2 cellular contexts compared by ENCODE assay signal in the genomic region with DNA sequence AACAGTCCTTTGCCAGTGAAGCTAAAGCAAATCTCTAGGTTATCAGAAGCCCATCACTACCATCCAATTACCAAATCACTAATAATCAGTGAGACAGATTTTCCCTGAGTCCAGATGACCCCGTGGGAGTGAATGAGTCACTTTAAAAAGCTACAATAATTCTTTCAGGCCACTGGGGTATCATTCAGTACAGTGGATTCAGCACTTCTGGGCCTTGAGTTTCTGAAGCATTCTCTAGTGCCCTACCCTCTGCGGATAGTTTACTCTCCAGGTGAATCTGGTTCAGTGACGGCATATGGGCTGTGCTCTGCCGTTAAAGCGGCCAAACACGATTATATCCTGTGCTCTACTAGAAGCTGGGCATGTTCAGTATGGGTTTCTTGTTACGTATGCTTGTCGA.
TF ChIP-seq lines count a peak whose summit lies in the region.

No MANE protein-coding gene starts in this region.

TF ChIP-seq in HCT116, 20 proteins besides CTCF, POLR2A, EP300 and RAD21:
- TF ChIP-seq FOSL1 (IDR thresholded peaks at IDR 0.05; ENCODE audit: low read depth) (0 out of 2 replicates have a peak, but pooled peaks have one; percentile 13), EZH2 (IDR thresholded peaks at IDR 0.05) (no peak), EGR1 (IDR thresholded peaks at IDR 0.05; ENCODE audit: low read depth) (peak; percentile 43; the same call in 1 of the 2 replicates)
- TF ChIP-seq, protein P1, sequence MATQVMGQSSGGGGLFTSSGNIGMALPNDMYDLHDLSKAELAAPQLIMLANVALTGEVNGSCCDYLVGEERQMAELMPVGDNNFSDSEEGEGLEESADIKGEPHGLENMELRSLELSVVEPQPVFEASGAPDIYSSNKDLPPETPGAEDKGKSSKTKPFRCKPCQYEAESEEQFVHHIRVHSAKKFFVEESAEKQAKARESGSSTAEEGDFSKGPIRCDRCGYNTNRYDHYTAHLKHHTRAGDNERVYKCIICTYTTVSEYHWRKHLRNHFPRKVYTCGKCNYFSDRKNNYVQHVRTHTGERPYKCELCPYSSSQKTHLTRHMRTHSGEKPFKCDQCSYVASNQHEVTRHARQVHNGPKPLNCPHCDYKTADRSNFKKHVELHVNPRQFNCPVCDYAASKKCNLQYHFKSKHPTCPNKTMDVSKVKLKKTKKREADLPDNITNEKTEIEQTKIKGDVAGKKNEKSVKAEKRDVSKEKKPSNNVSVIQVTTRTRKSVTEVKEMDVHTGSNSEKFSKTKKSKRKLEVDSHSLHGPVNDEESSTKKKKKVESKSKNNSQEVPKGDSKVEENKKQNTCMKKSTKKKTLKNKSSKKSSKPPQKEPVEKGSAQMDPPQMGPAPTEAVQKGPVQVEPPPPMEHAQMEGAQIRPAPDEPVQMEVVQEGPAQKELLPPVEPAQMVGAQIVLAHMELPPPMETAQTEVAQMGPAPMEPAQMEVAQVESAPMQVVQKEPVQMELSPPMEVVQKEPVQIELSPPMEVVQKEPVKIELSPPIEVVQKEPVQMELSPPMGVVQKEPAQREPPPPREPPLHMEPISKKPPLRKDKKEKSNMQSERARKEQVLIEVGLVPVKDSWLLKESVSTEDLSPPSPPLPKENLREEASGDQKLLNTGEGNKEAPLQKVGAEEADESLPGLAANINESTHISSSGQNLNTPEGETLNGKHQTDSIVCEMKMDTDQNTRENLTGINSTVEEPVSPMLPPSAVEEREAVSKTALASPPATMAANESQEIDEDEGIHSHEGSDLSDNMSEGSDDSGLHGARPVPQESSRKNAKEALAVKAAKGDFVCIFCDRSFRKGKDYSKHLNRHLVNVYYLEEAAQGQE (IDR thresholded peaks at IDR 0.05; ENCODE audit: low read depth), result no peak

TF ChIP-seq in K562, 482 proteins besides CTCF, POLR2A, EP300 and RAD21:
- TF ChIP-seq GTF2A2 (tag; IDR thresholded peaks at IDR 0.05) (no peak), EGR1 (conservative IDR thresholded peaks at IDR 0.05) (0 out of 2 replicates have a peak, but pooled peaks have one; percentile 9), TAF9B (IDR thresholded peaks at IDR 0.05; ENCODE audit: partially characterized antibody) (no peak), KDM1A (IDR thresholded peaks at IDR 0.05) (peak; percentile 19 to 42; a peak in 1 of 4 replicates), ZNF507 (tag; conservative IDR thresholded peaks at IDR 0.05) (no peak)
- TF ChIP-seq, protein P2, sequence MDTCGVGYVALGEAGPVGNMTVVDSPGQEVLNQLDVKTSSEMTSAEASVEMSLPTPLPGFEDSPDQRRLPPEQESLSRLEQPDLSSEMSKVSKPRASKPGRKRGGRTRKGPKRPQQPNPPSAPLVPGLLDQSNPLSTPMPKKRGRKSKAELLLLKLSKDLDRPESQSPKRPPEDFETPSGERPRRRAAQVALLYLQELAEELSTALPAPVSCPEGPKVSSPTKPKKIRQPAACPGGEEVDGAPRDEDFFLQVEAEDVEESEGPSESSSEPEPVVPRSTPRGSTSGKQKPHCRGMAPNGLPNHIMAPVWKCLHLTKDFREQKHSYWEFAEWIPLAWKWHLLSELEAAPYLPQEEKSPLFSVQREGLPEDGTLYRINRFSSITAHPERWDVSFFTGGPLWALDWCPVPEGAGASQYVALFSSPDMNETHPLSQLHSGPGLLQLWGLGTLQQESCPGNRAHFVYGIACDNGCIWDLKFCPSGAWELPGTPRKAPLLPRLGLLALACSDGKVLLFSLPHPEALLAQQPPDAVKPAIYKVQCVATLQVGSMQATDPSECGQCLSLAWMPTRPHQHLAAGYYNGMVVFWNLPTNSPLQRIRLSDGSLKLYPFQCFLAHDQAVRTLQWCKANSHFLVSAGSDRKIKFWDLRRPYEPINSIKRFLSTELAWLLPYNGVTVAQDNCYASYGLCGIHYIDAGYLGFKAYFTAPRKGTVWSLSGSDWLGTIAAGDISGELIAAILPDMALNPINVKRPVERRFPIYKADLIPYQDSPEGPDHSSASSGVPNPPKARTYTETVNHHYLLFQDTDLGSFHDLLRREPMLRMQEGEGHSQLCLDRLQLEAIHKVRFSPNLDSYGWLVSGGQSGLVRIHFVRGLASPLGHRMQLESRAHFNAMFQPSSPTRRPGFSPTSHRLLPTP (IDR thresholded peaks at IDR 0.05; ENCODE audit: borderline replicate concordance, extremely low read depth, insufficient read length), result no peak
- TF ChIP-seq, protein P3, sequence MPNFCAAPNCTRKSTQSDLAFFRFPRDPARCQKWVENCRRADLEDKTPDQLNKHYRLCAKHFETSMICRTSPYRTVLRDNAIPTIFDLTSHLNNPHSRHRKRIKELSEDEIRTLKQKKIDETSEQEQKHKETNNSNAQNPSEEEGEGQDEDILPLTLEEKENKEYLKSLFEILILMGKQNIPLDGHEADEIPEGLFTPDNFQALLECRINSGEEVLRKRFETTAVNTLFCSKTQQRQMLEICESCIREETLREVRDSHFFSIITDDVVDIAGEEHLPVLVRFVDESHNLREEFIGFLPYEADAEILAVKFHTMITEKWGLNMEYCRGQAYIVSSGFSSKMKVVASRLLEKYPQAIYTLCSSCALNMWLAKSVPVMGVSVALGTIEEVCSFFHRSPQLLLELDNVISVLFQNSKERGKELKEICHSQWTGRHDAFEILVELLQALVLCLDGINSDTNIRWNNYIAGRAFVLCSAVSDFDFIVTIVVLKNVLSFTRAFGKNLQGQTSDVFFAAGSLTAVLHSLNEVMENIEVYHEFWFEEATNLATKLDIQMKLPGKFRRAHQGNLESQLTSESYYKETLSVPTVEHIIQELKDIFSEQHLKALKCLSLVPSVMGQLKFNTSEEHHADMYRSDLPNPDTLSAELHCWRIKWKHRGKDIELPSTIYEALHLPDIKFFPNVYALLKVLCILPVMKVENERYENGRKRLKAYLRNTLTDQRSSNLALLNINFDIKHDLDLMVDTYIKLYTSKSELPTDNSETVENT (CRISPR knock-in tag; IDR thresholded peaks at IDR 0.05), result no peak
